Comparison of ENCODE assay signal across 8 cellular contexts in the genomic region with DNA sequence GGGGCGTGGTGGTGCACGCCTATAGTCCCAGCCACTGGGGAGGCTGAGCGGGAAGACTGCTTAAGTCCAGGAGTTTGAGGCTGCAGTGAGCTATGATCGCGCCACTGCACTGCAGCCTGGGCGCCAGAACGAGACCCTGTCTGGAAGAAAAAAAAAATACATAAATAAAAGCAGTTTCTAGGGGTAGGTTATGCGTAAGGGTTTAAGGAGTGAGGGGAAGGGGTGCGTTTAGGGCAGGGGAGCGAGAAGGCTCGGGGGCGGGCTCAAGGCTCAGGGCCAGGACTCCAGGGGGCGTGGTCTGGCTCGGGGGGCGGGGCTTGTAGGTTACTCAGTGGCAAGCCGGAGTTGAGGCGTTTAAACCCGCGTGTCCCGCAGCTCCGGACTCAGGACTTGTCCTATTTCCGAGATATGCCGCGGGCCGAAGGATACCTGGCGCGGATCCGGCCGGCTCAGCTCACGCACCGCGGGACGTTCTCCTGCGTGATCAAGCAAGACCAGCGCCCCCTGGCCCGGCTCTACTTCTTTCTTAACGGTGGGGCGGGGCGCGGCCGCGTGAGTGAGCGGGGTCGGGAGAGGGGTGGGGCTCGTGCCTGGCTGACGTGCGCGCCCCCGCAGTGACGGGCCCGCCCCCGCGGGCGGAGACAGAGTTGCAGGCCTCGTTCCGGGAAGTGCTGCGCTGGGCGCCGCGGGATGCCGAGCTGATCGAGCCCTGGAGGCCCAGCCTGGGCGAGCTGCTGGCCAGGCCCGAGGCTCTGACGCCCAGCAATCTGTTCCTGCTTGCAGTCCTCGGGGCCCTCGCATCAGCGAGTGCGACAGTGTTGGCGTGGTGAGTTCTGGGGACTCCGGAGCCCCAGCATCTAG. TPM values are rescaled to one million over a fixed set of nuclear protein-coding genes. Genes with fewer than 3 reads are reported as not detected.
DNase-seq lines count a peak whose midpoint lies in the region; ATAC-seq and TF ChIP-seq lines count a peak whose summit lies in the region.

No MANE protein-coding gene starts in this region.

- H3K9me3 ChIP-seq in neuronal stem cell (replicated peaks in 1 of 2; ENCODE audit: control insufficient read depth in 2 of 2, insufficient read depth in 1 of 2, low read depth in 1 of 2, low read length in 2 of 2), result no peaks in the 10 kb centered on the region

- H2AFZ ChIP-seq in neuronal stem cell (ENCODE audit: low read length), result peak overlapping the region; percentile 95

- peak overlapping the region; percentile 91 for H3K14ac ChIP-seq in neuronal stem cell (ENCODE audit: low read length)

- H3K4me1 ChIP-seq in foreskin keratinocyte (peaks cover 9% of the 10 kb centered on the region), neuronal stem cell (ENCODE audit: control insufficient read depth in 2 of 2, insufficient read depth in 1 of 2, low read depth in 1 of 2, low read length in 2 of 2) (peaks cover 0 to 10% of the 10 kb centered on the region in 2 donors)

- no peak overlapping the region for H4K8ac ChIP-seq in neuronal stem cell (ENCODE audit: low read depth, low read length)

- no peak overlapping the region for H2BK12ac ChIP-seq in neuronal stem cell (ENCODE audit: low read length)

- H3K27ac Mint-ChIP-seq in Calu3 (ENCODE audit: unreplicated experiment), result peak overlapping the region; percentile 77

- H2AK5ac ChIP-seq in neuronal stem cell (ENCODE audit: low read depth, low read length), result peak overlapping the region; percentile 85

- peak; percentile 87 for ATAC-seq in GM21390 (IDR thresholded peaks at IDR 0.05; ENCODE audit: unreplicated experiment)
- peak; percentile 80 for ATAC-seq in foreskin keratinocyte

- H3K18ac ChIP-seq in neuronal stem cell (ENCODE audit: low read length), result peak overlapping the region; percentile 96

- peak overlapping the region; percentile 80 for H3K4me3 Mint-ChIP-seq in Calu3 (ENCODE audit: low read depth, unreplicated experiment)

- no peak overlapping the region for H2BK15ac ChIP-seq in neuronal stem cell (ENCODE audit: low read length)

- H3K36me3 ChIP-seq in neuronal stem cell (replicated peaks in 1 of 2; ENCODE audit: control insufficient read depth in 2 of 2, insufficient read depth in 2 of 2, low read length in 2 of 2), result peaks cover 2 to 39% of the 10 kb centered on the region in 2 donors

- peak overlapping the region; percentile 93 for H3K4me2 ChIP-seq in neuronal stem cell (ENCODE audit: insufficient read depth, low read length, poor library complexity, severe bottlenecking)

- CTCF ChIA-PET in Calu3 (lab: Charles Lee), result interaction anchor here (0.6 to 1.4 kb wide), 7 partner anchors 9 to 98 kb away, joined by 3 to 7 read pairs (median 3); a partner anchor contains a TSS

- H2BK5ac ChIP-seq in neuronal stem cell (ENCODE audit: low read length), result peak overlapping the region; percentile 75

- H3K27ac ChIP-seq in foreskin keratinocyte (peak overlapping the region; percentile 80), neuronal stem cell (replicated peaks; ENCODE audit: low read length) (peak overlapping the region; percentile 61)

- H3K27me3 ChIP-seq in foreskin keratinocyte (no peaks in the 10 kb centered on the region), neuronal stem cell (ENCODE audit: control insufficient read depth in 3 of 3, insufficient read depth in 3 of 3, low read depth in 1 of 3, low read length in 3 of 3) (peaks cover 0 to 22% (median 0%) of the 10 kb centered on the region in 3 experiments)

- H2BK120ac ChIP-seq in neuronal stem cell (ENCODE audit: low read depth, low read length), result no peak overlapping the region

- peak; percentile 25 for TF ChIP-seq CTCF in Calu3 (IDR thresholded peaks at IDR 0.05; ENCODE audit: unreplicated experiment)
- peak; percentile 66 for TF ChIP-seq CTCF in foreskin keratinocyte (conservative IDR thresholded peaks at IDR 0.05)

- H3K27me3 Mint-ChIP-seq in Calu3 (ENCODE audit: unreplicated experiment), result no peaks in the 10 kb centered on the region

- no CpG with 5 or more reads among the region's 71 CpGs for WGBS in neuronal stem cell (ENCODE audit: extremely low coverage in 2 of 2, insufficient read length in 2 of 2, insufficient replicate concordance in 1 of 2), 2 donors

- peak overlapping the region; percentile 99 for H3K23ac ChIP-seq in neuronal stem cell (ENCODE audit: low read depth, low read length, poor library complexity)

- H3K36me3 Mint-ChIP-seq in Calu3 (ENCODE audit: insufficient read depth, unreplicated experiment), result peaks cover 79% of the 10 kb centered on the region

- H3K9ac ChIP-seq in neuronal stem cell (ENCODE audit: low read depth, low read length, poor library complexity), result peak overlapping the region; percentile 94

- peaks cover 27% of the 10 kb centered on the region for H3K4me1 Mint-ChIP-seq in Calu3 (ENCODE audit: low read depth, unreplicated experiment)

- BruUV-seq in Calu3 (replicated peaks; lab: Mats Ljungman, UMichigan), result no TSS peak

- peak overlapping the region; percentile 60 for H3K4ac ChIP-seq in neuronal stem cell (ENCODE audit: low read length)

- intact Hi-C loops in Calu3 (cut with micrococcal nuclease; ENCODE audit: unreplicated experiment), result no loop called here

- H3K9me3 Mint-ChIP-seq in Calu3 (ENCODE audit: low read depth, unreplicated experiment), result peaks cover 5% of the 10 kb centered on the region

- peak overlapping the region; percentile 64 to 97 for H3K4me3 ChIP-seq in neuronal stem cell (ENCODE audit: low read length in 2 of 2)

- peak; percentile 98 for DNase-seq in Calu3
- peak; percentile 80 for DNase-seq in HuH-7.5 (ENCODE audit: low spot score)
- DNase-seq in SHP77 treated with DMSO at 0.1 percent for 48 hours (lab: John Stamatoyannopoulos, UW), result peak; percentile 47
- DNase-seq in activated gamma-delta T cell treated with anti-CD3 and anti-CD28 coated beads, Interleukin-2, amount 50 U/mL, for 16 hours (ENCODE audit: low read depth), result peak; percentile 95
- peak; percentile 72 to 84 for DNase-seq in foreskin keratinocyte
- peak; percentile 92 for DNase-seq in neuronal stem cell (ENCODE audit: low spot score)
- peak; percentile 87 for DNase-seq in stromal cell of bone marrow (ENCODE audit: low read depth)

- H3K79me1 ChIP-seq in neuronal stem cell (ENCODE audit: low read depth, low read length), result no peaks in the 10 kb centered on the region

- H4K91ac ChIP-seq in neuronal stem cell (ENCODE audit: low read depth, low read length, poor library complexity), result no peak overlapping the region

RNA-seq across cellular contexts. Expression of a gene that starts 10.8 kb away (rescaled TPM):
- total RNA-seq in Calu3 (2022) (30.3 and 33.7 TPM in 2 replicates), foreskin keratinocyte (4.1 and 5.2 TPM in 2 replicates)
- polyA plus RNA-seq in foreskin keratinocyte, result 4.6 and 6.5 TPM in 2 replicates
- polyA plus RNA-seq in neuronal stem cell (2013, experiment 1 of 2), result 4.1 TPM
- 5.0 TPM for polyA plus RNA-seq in neuronal stem cell (2013, experiment 2 of 2)

RNA-seq across cellular contexts. Expression of a gene that starts 19.9 kb away (rescaled TPM):
- total RNA-seq in Calu3 (2022), result not detected in 2 replicates
- total RNA-seq in foreskin keratinocyte, result not detected in 2 replicates
- not detected in 2 replicates for polyA plus RNA-seq in foreskin keratinocyte
- polyA plus RNA-seq in neuronal stem cell (2013, experiment 1 of 2), result 0.06 TPM
- polyA plus RNA-seq in neuronal stem cell (2013, experiment 2 of 2), result 0.08 TPM

RNA-seq across cellular contexts. Expression of a gene that starts 47.8 kb away (rescaled TPM):
- not detected in 2 replicates for total RNA-seq in Calu3 (2022)
- 0.46 TPM in 1 of 2 replicates, not detected in the other for total RNA-seq in foreskin keratinocyte
- 0.40 TPM in 1 of 2 replicates, not detected in the other for polyA plus RNA-seq in foreskin keratinocyte
- polyA plus RNA-seq in neuronal stem cell (2013, experiment 1 of 2), result not detected
- not detected for polyA plus RNA-seq in neuronal stem cell (2013, experiment 2 of 2)

RNA-seq across cellular contexts. Expression of a gene that starts 57.1 kb away (rescaled TPM):
- total RNA-seq in Calu3 (2022), result not detected in 2 replicates
- total RNA-seq in foreskin keratinocyte, result not detected in 2 replicates
- not detected in 2 replicates for polyA plus RNA-seq in foreskin keratinocyte
- not detected for polyA plus RNA-seq in neuronal stem cell (2013, experiment 1 of 2)
- not detected for polyA plus RNA-seq in neuronal stem cell (2013, experiment 2 of 2)

RNA-seq across cellular contexts. Expression of a gene that starts 57.3 kb away (rescaled TPM):
- not detected in 2 replicates for total RNA-seq in Calu3 (2022)
- not detected in 2 replicates for total RNA-seq in foreskin keratinocyte
- polyA plus RNA-seq in foreskin keratinocyte, result not detected in 2 replicates
- polyA plus RNA-seq in neuronal stem cell (2013, experiment 1 of 2), result 0.01 TPM
- polyA plus RNA-seq in neuronal stem cell (2013, experiment 2 of 2), result not detected

Comparison
In these comparisons a context has a peak if more than half of its experiments do, and no peak if none do; other contexts are left out.
1. Peak in every context shown above with its lines: DNase-seq, ATAC-seq, H3K4me3 ChIP-seq and H3K27ac ChIP-seq.
2. DNase-seq: peak in every context shown above with its lines; median percentile 98 in Calu3; 95 in activated gamma-delta T cell treated with anti-CD3 and anti-CD28 coated beads, Interleukin-2, amount 50 U/mL, for 16 hours; 92 in neuronal stem cell; 87 in stromal cell of bone marrow; 80 in HuH-7.5; 78 in foreskin keratinocyte; 47 in SHP77 treated with DMSO at 0.1 percent for 48 hours.